ENCODE assay signal across 8 cellular contexts in genomic region chr2:180980185-180980942, GRCh38. TPM values are rescaled to one million over a fixed set of nuclear protein-coding genes. Genes with fewer than 3 reads are reported as not detected.
DNase-seq lines count a peak whose midpoint lies in the region; ATAC-seq and TF ChIP-seq lines count a peak whose summit lies in the region.

Gene UBE2E3, plus strand, starts transcription at chr2:180980605. Its CDS starts 1,438 bp downstream, at chr2:180982043.

- peak; percentile 87 for TF ChIP-seq CTCF in AG04449 (IDR thresholded peaks at IDR 0.05; ENCODE audit: insufficient read depth, low read length, missing control alignments)

- H3K27me3 Mint-ChIP-seq in activated CD4-positive, alpha-beta T cell treated with anti-CD3 and anti-CD28 coated beads, Interleukin-2, amount 10 ng/mL, durations not matched to agents 7 days and 5 days, result peaks cover 26% of the 10 kb centered on the region

- no peaks in the 10 kb centered on the region for H3K9me3 Mint-ChIP-seq in activated CD4-positive, alpha-beta T cell treated with anti-CD3 and anti-CD28 coated beads, Interleukin-2, amount 10 ng/mL, durations not matched to agents 7 days and 5 days

- CTCF ChIA-PET in AG04449 (lab: Yijun Ruan, JAX), result interaction anchor here (0.6 to 3.7 kb wide), 25 partner anchors 9 to 857 kb away, joined by 3 to 26 read pairs (median 4); no protein-coding TSS in a partner anchor
- CTCF ChIA-PET in activated CD4-positive, alpha-beta T cell treated with anti-CD3 and anti-CD28 coated beads, Interleukin-2, amount 10 ng/mL, durations not matched to agents 7 days and 5 days (lab: Charles Lee), result interaction anchor here (0.6 to 2.7 kb wide), 13 partner anchors 11 to 1007 kb away, joined by 3 to 28 read pairs (median 3); no protein-coding TSS in a partner anchor

- H3K4me3 Mint-ChIP-seq in activated CD4-positive, alpha-beta T cell treated with anti-CD3 and anti-CD28 coated beads, Interleukin-2, amount 10 ng/mL, durations not matched to agents 7 days and 5 days, result peak within 1 kb of the TSS; percentile 97

- TF ChIP-seq POLR2A in GM18526 (IDR thresholded peaks at IDR 0.05; ENCODE audit: extremely low read depth, insufficient read length), result peak; percentile 54

- H3K4me3 ChIP-seq in AG04449 (ENCODE audit: low read depth, low read length), result peak within 1 kb of the TSS; percentile 77

- peaks cover 11% of the 10 kb centered on the region for H3K36me3 Mint-ChIP-seq in activated CD4-positive, alpha-beta T cell treated with anti-CD3 and anti-CD28 coated beads, Interleukin-2, amount 10 ng/mL, durations not matched to agents 7 days and 5 days (ENCODE audit: low read depth)

- H3K4me1 Mint-ChIP-seq in activated CD4-positive, alpha-beta T cell treated with anti-CD3 and anti-CD28 coated beads, Interleukin-2, amount 10 ng/mL, durations not matched to agents 7 days and 5 days, result peaks cover 33% of the 10 kb centered on the region

- no peak for DNase-seq in AG04449 (ENCODE audit: low read depth, low spot score)
- DNase-seq in NCI-H446 treated with DMSO at 0.1 percent for 48 hours (lab: John Stamatoyannopoulos, UW), result peak; percentile 21
- DNase-seq in activated CD4-positive, alpha-beta T cell treated with anti-CD3 and anti-CD28 coated beads, Interleukin-2, amount 10 ng/mL, durations not matched to agents 7 days and 5 days, result peak; percentile 79
- peak; percentile 18 for DNase-seq in cortex of kidney (lab: John Stamatoyannopoulos, UW)
- DNase-seq in left lobe of liver (ENCODE audit: low spot score), result peak; percentile 93
- DNase-seq in stimulated activated CD4-positive, alpha-beta T cell treated with anti-CD3 and anti-CD28 coated beads, Interleukin-2, amount 100 ng/mL, for 4 hours (ENCODE audit: low read depth), result peak; percentile 64

- POLR2A ChIA-PET in AG04449 (lab: Yijun Ruan, JAX), result interaction anchor here (0.6 to 1.5 kb wide), 8 partner anchors 11 to 854 kb away, joined by 3 to 5 read pairs (median 3); no protein-coding TSS in a partner anchor
- POLR2A ChIA-PET in activated CD4-positive, alpha-beta T cell treated with anti-CD3 and anti-CD28 coated beads, Interleukin-2, amount 10 ng/mL, durations not matched to agents 7 days and 5 days (lab: Charles Lee), result interaction anchor here (0.6 to 0.8 kb wide), 2 partner anchors 15 to 320 kb away, joined by 3 read pairs; no protein-coding TSS in a partner anchor

- ATAC-seq in HG03064 (IDR thresholded peaks at IDR 0.05; ENCODE audit: low read depth, unreplicated experiment) (peak; percentile 78), left lobe of liver (peak; percentile 89)

- peak within 1 kb of the TSS; percentile 98 for H3K27ac Mint-ChIP-seq in activated CD4-positive, alpha-beta T cell treated with anti-CD3 and anti-CD28 coated beads, Interleukin-2, amount 10 ng/mL, durations not matched to agents 7 days and 5 days

RNA-seq across cellular contexts. Expression of gene UBE2E3, which starts in this region (rescaled TPM):
- total RNA-seq in activated CD4-positive, alpha-beta T cell treated with anti-CD3 and anti-CD28 coated beads, Interleukin-2, amount 10 ng/mL, durations not matched to agents 7 days and 5 days, result 10 to 100 TPM; 33.3 to 41.7 TPM
- 23.4 TPM for total RNA-seq in left lobe of liver
